1 cellular context compared by ENCODE assay signal in the genomic region with DNA sequence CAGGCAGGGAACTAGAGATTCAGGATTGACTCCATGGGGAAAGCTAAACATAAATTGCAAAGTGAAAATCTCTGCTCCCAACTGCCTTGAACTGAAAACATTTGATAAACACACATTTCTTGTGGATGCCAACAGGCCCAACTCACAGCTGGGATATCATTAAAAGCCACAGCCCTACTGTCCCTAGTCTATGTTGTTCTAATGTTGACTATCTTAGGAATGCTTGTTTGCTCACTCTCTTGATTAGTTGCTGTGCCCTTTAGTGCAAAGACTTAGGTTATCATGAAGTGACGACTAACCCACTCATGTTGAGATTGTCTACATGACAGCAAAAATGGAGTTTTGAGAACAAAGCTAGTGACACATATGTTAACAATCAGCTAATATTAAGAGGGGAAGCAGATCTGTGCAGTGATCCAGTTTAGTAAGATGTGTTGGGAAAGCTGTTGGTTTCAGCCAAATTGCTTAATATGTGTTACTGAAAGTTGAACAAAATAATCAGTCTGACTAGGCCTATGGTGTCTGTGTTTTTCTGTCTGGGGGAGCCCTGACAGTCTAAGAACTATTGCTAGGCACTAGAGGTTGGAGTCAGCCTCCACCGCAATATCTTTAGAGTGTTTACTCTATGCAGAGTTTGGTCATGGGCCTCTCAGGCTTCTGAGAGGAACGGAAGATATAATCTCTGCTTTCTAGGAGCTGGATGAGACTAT.
TF ChIP-seq lines count a peak whose summit lies in the region.

No MANE protein-coding gene starts in this region.

TF ChIP-seq in HepG2, 621 proteins besides CTCF, POLR2A, EP300 and RAD21 (continued from another document):
- TF ChIP-seq, protein P1, sequence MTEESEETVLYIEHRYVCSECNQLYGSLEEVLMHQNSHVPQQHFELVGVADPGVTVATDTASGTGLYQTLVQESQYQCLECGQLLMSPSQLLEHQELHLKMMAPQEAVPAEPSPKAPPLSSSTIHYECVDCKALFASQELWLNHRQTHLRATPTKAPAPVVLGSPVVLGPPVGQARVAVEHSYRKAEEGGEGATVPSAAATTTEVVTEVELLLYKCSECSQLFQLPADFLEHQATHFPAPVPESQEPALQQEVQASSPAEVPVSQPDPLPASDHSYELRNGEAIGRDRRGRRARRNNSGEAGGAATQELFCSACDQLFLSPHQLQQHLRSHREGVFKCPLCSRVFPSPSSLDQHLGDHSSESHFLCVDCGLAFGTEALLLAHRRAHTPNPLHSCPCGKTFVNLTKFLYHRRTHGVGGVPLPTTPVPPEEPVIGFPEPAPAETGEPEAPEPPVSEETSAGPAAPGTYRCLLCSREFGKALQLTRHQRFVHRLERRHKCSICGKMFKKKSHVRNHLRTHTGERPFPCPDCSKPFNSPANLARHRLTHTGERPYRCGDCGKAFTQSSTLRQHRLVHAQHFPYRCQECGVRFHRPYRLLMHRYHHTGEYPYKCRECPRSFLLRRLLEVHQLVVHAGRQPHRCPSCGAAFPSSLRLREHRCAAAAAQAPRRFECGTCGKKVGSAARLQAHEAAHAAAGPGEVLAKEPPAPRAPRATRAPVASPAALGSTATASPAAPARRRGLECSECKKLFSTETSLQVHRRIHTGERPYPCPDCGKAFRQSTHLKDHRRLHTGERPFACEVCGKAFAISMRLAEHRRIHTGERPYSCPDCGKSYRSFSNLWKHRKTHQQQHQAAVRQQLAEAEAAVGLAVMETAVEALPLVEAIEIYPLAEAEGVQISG (CRISPR knock-in tag; IDR thresholded peaks at IDR 0.05), result no peak
- TF ChIP-seq RARA (CRISPR knock-in tag; IDR thresholded peaks at IDR 0.05) (no peak), KAT2B (IDR thresholded peaks at IDR 0.05; ENCODE audit: borderline replicate concordance, low read depth, low read length) (no peak)
